8 cellular contexts compared by ENCODE assay signal in the genomic region with DNA sequence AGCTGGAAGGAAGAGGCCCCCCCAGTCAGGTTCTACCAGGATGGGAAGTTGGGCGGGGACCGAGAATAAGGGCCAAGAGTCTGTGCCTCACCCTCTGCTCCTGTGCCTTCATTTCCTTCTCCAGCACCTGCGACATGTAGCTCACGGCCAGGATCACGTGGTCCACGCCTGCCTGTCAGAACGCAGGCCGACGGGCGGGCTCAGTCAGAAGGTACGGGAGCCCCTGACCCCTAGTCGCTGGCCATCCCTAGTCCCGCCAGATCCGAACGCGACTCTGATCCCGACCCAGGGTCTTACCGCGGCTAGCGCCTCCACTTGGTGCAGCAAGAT. TPM values are rescaled to one million over a fixed set of nuclear protein-coding genes. Genes with fewer than 3 reads are reported as not detected.
A peak's percentile ranks its signal among the peaks of the same experiment; 100 is the strongest.
DNase-seq lines count a peak whose midpoint lies in the region; ATAC-seq and TF ChIP-seq lines count a peak whose summit lies in the region.

No MANE protein-coding gene starts in this region.

- H3K4me3 ChIP-seq in OCI-LY7 (ENCODE audit: low read depth, low read length, poor library complexity, severe bottlenecking) = peak overlapping the region; percentile 93

- H3K27me3 Mint-ChIP-seq in type B pancreatic cell = no peaks in the 10 kb centered on the region

- TF ChIP-seq CTCF in OCI-LY7 (conservative IDR thresholded peaks at IDR 0.05; ENCODE audit: low read length) (no peak), omental fat pad (IDR thresholded peaks at IDR 0.05) (no peak), type B pancreatic cell (conservative IDR thresholded peaks at IDR 0.05) (no peak)

- peaks cover 50% of the 10 kb centered on the region for H3K4me1 ChIP-seq in OCI-LY7 (ENCODE audit: insufficient read depth, low read length, poor library complexity, severe bottlenecking)

- intact Hi-C loops in OCI-LY7 (cut with micrococcal nuclease; ENCODE audit: unreplicated experiment) = no loop called here

- no peaks in the 10 kb centered on the region for H3K9me2 ChIP-seq in OCI-LY7 (ENCODE audit: insufficient read depth, low read length)

- in situ Hi-C loops in ACHN (cut with HindIII; ENCODE audit: low pct_ligation_motif_present, low pct_unique_long_range_greater_than_20kb, low sequenced_read_pairs) = no loop called here

- DNase-seq in ACHN (peak; percentile 31), OCI-LY7 (ENCODE audit: low spot score) (peak; percentile 77), glomerular visceral epithelial cell (ENCODE audit: extremely low spot score) (peak; percentile 45), omental fat pad (ENCODE audit: low spot score) (no peak), type B pancreatic cell (ENCODE audit: extremely low spot score, unreplicated experiment) (peak; percentile 70)
- DNase-seq in activated gamma-delta T cell treated with anti-CD3 and anti-CD28 coated beads, Interleukin-2, amount 50 U/mL, for 16 hours (ENCODE audit: low read depth) = peak; percentile 28

- peak overlapping the region; percentile 81 for H3K4me2 ChIP-seq in OCI-LY7 (ENCODE audit: low read length)

- H3K27ac ChIP-seq in OCI-LY7 (ENCODE audit: low read depth, low read length, poor library complexity, severe bottlenecking) = peak overlapping the region; percentile 72

- ATAC-seq in GM19324 (IDR thresholded peaks at IDR 0.05; ENCODE audit: low FRiP score, unreplicated experiment) (peak; percentile 4), omental fat pad (ENCODE audit: low FRiP score) (peak; percentile 10), GM18907 (IDR thresholded peaks at IDR 0.05; ENCODE audit: unreplicated experiment) (no peak)

- POLR2A ChIA-PET in OCI-LY7 (lab: Charles Lee) = interaction anchor here (0.6 kb wide), 2 partner anchors 11 to 377 kb away, joined by 3 to 5 read pairs; no protein-coding TSS in a partner anchor

- peaks cover 3% of the 10 kb centered on the region for H3K36me3 Mint-ChIP-seq in type B pancreatic cell

- peak overlapping the region; percentile 98 for H3K27ac Mint-ChIP-seq in type B pancreatic cell

- no peaks in the 10 kb centered on the region for H3K9me3 Mint-ChIP-seq in type B pancreatic cell

- peak overlapping the region; percentile 95 for H3K4me3 Mint-ChIP-seq in type B pancreatic cell

- peaks cover 13% of the 10 kb centered on the region for H3K4me1 Mint-ChIP-seq in type B pancreatic cell (ENCODE audit: unreplicated experiment)

- CTCF ChIA-PET in OCI-LY7 (lab: Charles Lee; ENCODE audit: unreplicated experiment) = no interaction called here

- no TSS peak for BruUV-seq in OCI-LY7 (replicated peaks; lab: Mats Ljungman, UMichigan)

- H4K20me1 ChIP-seq in OCI-LY7 (ENCODE audit: insufficient read depth, low read length) = no peaks in the 10 kb centered on the region

- peaks cover 68% of the 10 kb centered on the region for H3K36me3 ChIP-seq in OCI-LY7 (ENCODE audit: insufficient read depth, low read length)

- peaks cover 13% of the 10 kb centered on the region; the same call in 1 of the 2 replicates for H3K79me2 ChIP-seq in OCI-LY7 (ENCODE audit: insufficient read depth, low read depth, low read length)

- H3K9me3 ChIP-seq in OCI-LY7 (ENCODE audit: low read length) = no peaks in the 10 kb centered on the region

- peak overlapping the region; percentile 28; the same call in 1 of the 2 replicates for H2AFZ ChIP-seq in OCI-LY7 (ENCODE audit: low read length)

RNA-seq across cellular contexts. Expression of gene GMPPB, which starts 0.5 kb away (rescaled TPM):
- total RNA-seq in OCI-LY7 (2014; rRNA removed; shearing (Covaris generic)) = 40.7 and 43.6 TPM in 2 replicates
- total RNA-seq in OCI-LY7 (2022) = 52.4 and 54.5 TPM in 2 replicates
- 10 to 100 TPM; 15.6 to 31.7 (median 27.3) TPM for total RNA-seq in omental fat pad
- total RNA-seq in type B pancreatic cell (ENCODE audit: low replicate concordance) = 41.9 and 50.4 TPM in 2 replicates

RNA-seq across cellular contexts. Expression of gene AMIGO3, which starts 3.8 kb away (rescaled TPM):
- 2.9 and 4.4 TPM in 2 replicates for total RNA-seq in OCI-LY7 (2014; rRNA removed; shearing (Covaris generic))
- total RNA-seq in OCI-LY7 (2022) (0.80 TPM in 1 of 2 replicates, not detected in the other), omental fat pad (1 to 10 TPM in 3 of 4 donors, under 1 TPM in 1; 0.82 to 2.9 (median 2.3) TPM), type B pancreatic cell (ENCODE audit: low replicate concordance) (0.36 TPM in 1 of 2 replicates, not detected in the other)

RNA-seq across cellular contexts. Expression of gene RNF123, which starts 33.9 kb away (rescaled TPM):
- 20.8 and 39.2 TPM in 2 replicates for total RNA-seq in OCI-LY7 (2014; rRNA removed; shearing (Covaris generic))
- total RNA-seq in OCI-LY7 (2022) = 48.4 and 50.6 TPM in 2 replicates
- 10 to 100 TPM; 22.2 to 28.7 (median 26.7) TPM for total RNA-seq in omental fat pad
- 47.2 and 49.9 TPM in 2 replicates for total RNA-seq in type B pancreatic cell (ENCODE audit: low replicate concordance)

RNA-seq across cellular contexts. Expression of gene MST1, which starts 34.0 kb away (rescaled TPM):
- total RNA-seq in OCI-LY7 (2014; rRNA removed; shearing (Covaris generic)) = 12.5 and 13.1 TPM in 2 replicates
- total RNA-seq in OCI-LY7 (2022) (24.2 and 26.2 TPM in 2 replicates), omental fat pad (10 to 100 TPM in 3 of 4 donors, 1 to 10 TPM in 1; 3.5 to 94.1 (median 25.0) TPM), type B pancreatic cell (ENCODE audit: low replicate concordance) (25.7 and 50.7 TPM in 2 replicates)

RNA-seq across cellular contexts. Expression of gene APEH, which starts 49.1 kb away (rescaled TPM):
- total RNA-seq in OCI-LY7 (2014; rRNA removed; shearing (Covaris generic)) = 94.8 and 112 TPM in 2 replicates
- 132 and 133 TPM in 2 replicates for total RNA-seq in OCI-LY7 (2022)
- total RNA-seq in omental fat pad = 10 to 100 TPM; 46.7 to 60.8 (median 55.0) TPM
- 141 and 145 TPM in 2 replicates for total RNA-seq in type B pancreatic cell (ENCODE audit: low replicate concordance)
